In genomic region chr17:61547113-61547512, GRCh38 we compare ENCODE assay signal across 11 cellular contexts. TPM values are rescaled to one million over a fixed set of nuclear protein-coding genes. Genes with fewer than 3 reads are reported as not detected.
"Had no signal": no experiment of that assay in that cellular context is flagged by ENCODE, and none has a peak within 500 bp of the region (broad histone marks: within the 10 kb centered on the region; RNA-seq: fewer than 3 reads in every experiment).

No MANE protein-coding gene starts in this region.

- FAIRE-seq: H1, H54, HepG2 had no signal

- H3K4me3 Mint-ChIP-seq: GM23338, H9, HFFc6, IgD-negative memory B cell had no signal

- DNase-seq: H9, HCEC 1CT, HFFc6, KG1 had no signal

- ATAC-seq: GM23338, HepG2 had no signal

- H3K4me3 ChIP-seq: GM23338 had no signal

- H3K36me3 Mint-ChIP-seq: IgD-negative memory B cell had no signal

- H3K9me3 Mint-ChIP-seq: GM23338 had no signal

- H3K27ac ChIP-seq: HL-60 had no signal

- H3K27ac Mint-ChIP-seq: GM23338, H9, HFFc6, IgD-negative memory B cell had no signal

- H3K4me1 Mint-ChIP-seq: GM23338, H9, IgD-negative memory B cell had no signal

RNA-seq across cellular contexts. Expression of gene NACA2, which starts 43.9 kb away (rescaled TPM):
- total RNA-seq: GM23338, H1, H9, HepG2, HFFc6, HT1080 had no signal
- polyA plus RNA-seq: H1, IgD-negative memory B cell had no signal
